In genomic region chr6:145904878-145905277, GRCh38 we compare ENCODE assay signal across 10 cellular contexts. TPM values are rescaled to one million over a fixed set of nuclear protein-coding genes. Genes with fewer than 3 reads are reported as not detected.
DNase-seq lines count a peak whose midpoint lies in the region; ATAC-seq and TF ChIP-seq lines count a peak whose summit lies in the region.
"Had no signal": no experiment of that assay in that cellular context is flagged by ENCODE, and none has a peak within 500 bp of the region (broad histone marks: within the 10 kb centered on the region; RNA-seq: fewer than 3 reads in every experiment).

No MANE protein-coding gene starts in this region.

- H3K9me3 Mint-ChIP-seq in activated B cell treated with CpG ODN at 0.5 μM for 24 hours = no peaks in the 10 kb centered on the region

- H3K27ac Mint-ChIP-seq in activated B cell treated with CpG ODN at 0.5 μM for 24 hours = peak overlapping the region; percentile 22

- intact Hi-C loops in left ventricle myocardium superior (cut with micrococcal nuclease) (no loop called here), Right ventricle myocardium inferior (cut with DNase I) (no loop called here), activated B cell treated with CpG ODN at 0.5 μM for 24 hours (cut with micrococcal nuclease) (no loop called here), upper lobe of right lung (cut with DNase I) (no loop called here)

- no peak overlapping the region for H3K4me3 Mint-ChIP-seq in activated B cell treated with CpG ODN at 0.5 μM for 24 hours

- DNase-seq in left ventricle myocardium superior (no peak), Right ventricle myocardium inferior (ENCODE audit: missing footprints) (no peak), activated B cell treated with CpG ODN at 0.5 μM for 24 hours (no peak), upper lobe of right lung (no peak)
- no peak for DNase-seq in activated CD4-positive, alpha-beta T cell treated with anti-CD3 and anti-CD28 coated beads, Interleukin-2, amount 50 U/mL, for 48 hours
- no peak for DNase-seq in effector CD4-positive, alpha-beta T cell
- DNase-seq: RPMI8226, spleen had no signal

- no peak overlapping the region for H3K4me3 ChIP-seq in upper lobe of right lung
- H3K4me3 ChIP-seq: spleen had no signal

- peaks cover 44% of the 10 kb centered on the region for H3K36me3 ChIP-seq in upper lobe of right lung

- H3K36me3 Mint-ChIP-seq in activated B cell treated with CpG ODN at 0.5 μM for 24 hours (ENCODE audit: low read depth) = peaks cover 52% of the 10 kb centered on the region

- H3K27ac ChIP-seq in upper lobe of right lung = no peak overlapping the region

- TF ChIP-seq CTCF in activated B cell treated with CpG ODN at 0.5 μM for 24 hours (IDR thresholded peaks at IDR 0.05) (no peak), upper lobe of right lung (IDR thresholded peaks at IDR 0.05) (no peak)

- POLR2A ChIA-PET in activated B cell treated with CpG ODN at 0.5 μM for 24 hours (lab: Charles Lee) = no interaction called here

- H3K4me1 Mint-ChIP-seq in activated B cell treated with CpG ODN at 0.5 μM for 24 hours = peaks cover 19% of the 10 kb centered on the region

- ATAC-seq in left ventricle myocardium superior (peak; percentile 44), Right ventricle myocardium inferior (no peak), HG03342 (IDR thresholded peaks at IDR 0.05; ENCODE audit: unreplicated experiment) (peak; percentile 51), activated B cell treated with CpG ODN at 0.5 μM for 24 hours (ENCODE audit: low read depth) (no peak), upper lobe of right lung (peak; percentile 67), HG02970 (IDR thresholded peaks at IDR 0.05; ENCODE audit: low FRiP score, unreplicated experiment) (no peak)

- H3K27me3 ChIP-seq in upper lobe of right lung = no peaks in the 10 kb centered on the region
- H3K27me3 ChIP-seq: spleen had no signal

- H3K27me3 Mint-ChIP-seq in activated B cell treated with CpG ODN at 0.5 μM for 24 hours = no peaks in the 10 kb centered on the region

- CTCF ChIA-PET in activated B cell treated with CpG ODN at 0.5 μM for 24 hours (lab: Charles Lee) = no interaction called here

- H3K4me1 ChIP-seq in upper lobe of right lung = no peaks in the 10 kb centered on the region

- H3K9me3 ChIP-seq in upper lobe of right lung = no peaks in the 10 kb centered on the region
- H3K9me3 ChIP-seq: spleen had no signal

RNA-seq across cellular contexts. Expression of gene SHPRH, which starts 59.3 kb away (rescaled TPM):
- total RNA-seq in left ventricle myocardium superior (11.2 TPM), Right ventricle myocardium inferior (10.9 TPM), activated B cell treated with CpG ODN at 0.5 μM for 24 hours (27.1 and 31.8 TPM in 2 replicates), upper lobe of right lung (19.3 TPM)

Comparison
In these comparisons a context has a peak if more than half of its experiments do, and no peak if none do; other contexts are left out.
1. ATAC-seq: peak in left ventricle myocardium superior (single experiment), HG03342 (single experiment) and upper lobe of right lung (single experiment); none in Right ventricle myocardium inferior (single experiment), activated B cell treated with CpG ODN at 0.5 μM for 24 hours (single experiment) and HG02970 (single experiment).